Comparison of ENCODE assay signal across 27 cellular contexts in the genomic region with DNA sequence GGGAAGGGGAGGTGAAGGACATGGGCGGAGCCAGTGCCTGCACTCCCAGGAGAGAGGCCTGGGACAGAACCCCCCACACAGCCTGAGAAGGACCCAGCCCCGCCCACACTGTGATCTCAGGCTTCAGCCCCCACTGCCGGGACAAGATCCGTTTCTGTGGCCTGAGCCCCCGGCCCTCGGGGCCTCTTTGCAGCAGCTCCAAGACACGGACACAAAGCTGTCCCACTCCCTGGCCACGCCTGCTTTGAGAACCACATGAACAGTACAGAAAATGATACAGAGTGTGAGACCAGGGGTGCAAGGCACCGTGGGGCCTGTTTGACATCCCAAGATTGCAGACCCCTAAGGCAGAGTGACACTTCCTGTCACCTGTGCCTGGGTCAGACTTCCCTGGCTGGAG.
"Had no signal": no experiment of that assay in that cellular context is flagged by ENCODE, and none has a peak within 500 bp of the region (broad histone marks: within the 10 kb centered on the region; RNA-seq: fewer than 3 reads in every experiment).

No MANE protein-coding gene starts in this region.

- DNase-seq: activated CD4-positive, alpha-beta memory T cell treated with anti-CD3 and anti-CD28 coated beads for 36 hours; activated CD4-positive, alpha-beta T cell treated with anti-CD3 and anti-CD28 coated beads, Interleukin-2, amount 10 ng/mL, durations not matched to agents 24 days and 14 days; activated CD4-positive, CD25-positive, alpha-beta regulatory T cell treated with anti-CD3 and anti-CD28 coated beads, Interleukin-2, amount 50 U/mL, for 72 hours; activated CD8-positive, alpha-beta memory T cell treated with anti-CD3 and anti-CD28 coated beads, Interleukin-2, amount 50 U/mL, for 48 hours; activated T-cell treated with anti-CD3 and anti-CD28 coated beads, Interleukin-2, amount 50 U/mL, for 24 hours; cortex of kidney; effector memory CD8-positive, alpha-beta T cell; erythroblast; gastrocnemius medialis; glutamatergic neuron; kidney; mucosa of descending colon; retina; stimulated activated CD4-positive, alpha-beta T cell treated with anti-CD3 and anti-CD28 coated beads, Interleukin-2, amount 100 ng/mL, for 48 hours; T-helper 2 cell had no signal

- H3K36me3 Mint-ChIP-seq: activated CD4-positive, alpha-beta memory T cell treated with anti-CD3 and anti-CD28 coated beads for 36 hours; activated naive CD8-positive, alpha-beta T cell; brain; memory B cell; natural killer cell treated with Interleukin-12 subunit alpha and Interleukin-12 subunit beta and Interleukin-15 and Interleukin-18, amount 100 ng/mL, for 72 hours; type B pancreatic cell had no signal

- H3K9me3 Mint-ChIP-seq: activated CD4-positive, alpha-beta memory T cell treated with anti-CD3 and anti-CD28 coated beads for 36 hours; activated CD4-positive, alpha-beta T cell treated with anti-CD3 and anti-CD28 coated beads, Interleukin-2, amount 10 ng/mL, durations not matched to agents 24 days and 14 days; activated T-cell treated with anti-CD3 and anti-CD28 coated beads, Interleukin-2, amount 50 U/mL, for 24 hours; effector memory CD8-positive, alpha-beta T cell; natural killer cell treated with Interleukin-12 subunit alpha and Interleukin-12 subunit beta and Interleukin-15 and Interleukin-18, amount 100 ng/mL, for 72 hours; stimulated activated naive CD8-positive, alpha-beta T cell treated with anti-CD3 and anti-CD28 coated beads, Interleukin-15, Interleukin-2, amounts not matched to agents 100 ng/mL and 50 ng/mL, for 24 hours; type B pancreatic cell had no signal

- ATAC-seq: effector memory CD8-positive, alpha-beta T cell; gastrocnemius medialis; mucosa of descending colon; natural killer cell treated with Interleukin-12 subunit alpha and Interleukin-12 subunit beta and Interleukin-15 and Interleukin-18, amount 100 ng/mL, for 72 hours had no signal

- H3K27me3 Mint-ChIP-seq: activated CD4-positive, alpha-beta T cell treated with anti-CD3 and anti-CD28 coated beads, Interleukin-2, amount 10 ng/mL, durations not matched to agents 24 days and 14 days had no signal

- H3K4me2 ChIP-seq: hepatocyte had no signal

- H2AFZ ChIP-seq: hepatocyte had no signal

- H3K4me3 Mint-ChIP-seq: activated CD4-positive, alpha-beta memory T cell treated with anti-CD3 and anti-CD28 coated beads for 36 hours; activated CD4-positive, alpha-beta T cell treated with anti-CD3 and anti-CD28 coated beads, Interleukin-2, amount 10 ng/mL, durations not matched to agents 24 days and 14 days; activated naive CD8-positive, alpha-beta T cell; activated T-cell treated with anti-CD3 and anti-CD28 coated beads, Interleukin-2, amount 50 U/mL, for 24 hours; brain; effector memory CD8-positive, alpha-beta T cell; memory B cell; natural killer cell treated with Interleukin-12 subunit alpha and Interleukin-12 subunit beta and Interleukin-15 and Interleukin-18, amount 100 ng/mL, for 72 hours; stimulated activated naive CD8-positive, alpha-beta T cell treated with anti-CD3 and anti-CD28 coated beads, Interleukin-15, Interleukin-2, amounts not matched to agents 100 ng/mL and 50 ng/mL, for 24 hours; type B pancreatic cell had no signal

- H3K4me1 ChIP-seq: ascending aorta, gastrocnemius medialis, prostate gland, vagina had no signal

- H3K27me3 ChIP-seq: ascending aorta, cardiac muscle cell, hepatocyte, vagina had no signal

- H3K9me3 ChIP-seq: ascending aorta, gastrocnemius medialis, mucosa of descending colon, neutrophil, prostate gland, vagina had no signal

- H3K27ac Mint-ChIP-seq: activated CD4-positive, alpha-beta memory T cell treated with anti-CD3 and anti-CD28 coated beads for 36 hours; activated CD4-positive, alpha-beta T cell treated with anti-CD3 and anti-CD28 coated beads, Interleukin-2, amount 10 ng/mL, durations not matched to agents 24 days and 14 days; activated naive CD8-positive, alpha-beta T cell; activated T-cell treated with anti-CD3 and anti-CD28 coated beads, Interleukin-2, amount 50 U/mL, for 24 hours; effector memory CD8-positive, alpha-beta T cell; memory B cell; natural killer cell treated with Interleukin-12 subunit alpha and Interleukin-12 subunit beta and Interleukin-15 and Interleukin-18, amount 100 ng/mL, for 72 hours; stimulated activated naive CD8-positive, alpha-beta T cell treated with anti-CD3 and anti-CD28 coated beads, Interleukin-15, Interleukin-2, amounts not matched to agents 100 ng/mL and 50 ng/mL, for 24 hours; type B pancreatic cell had no signal

- H3K4me3 ChIP-seq: ascending aorta, cardiac muscle cell, gastrocnemius medialis, hepatocyte, mucosa of descending colon, prostate gland, vagina had no signal

- H3K36me3 ChIP-seq: ascending aorta, cardiac muscle cell, gastrocnemius medialis, neutrophil, prostate gland, vagina had no signal

- H3K4me1 Mint-ChIP-seq: activated CD4-positive, alpha-beta T cell treated with anti-CD3 and anti-CD28 coated beads, Interleukin-2, amount 10 ng/mL, durations not matched to agents 24 days and 14 days; memory B cell had no signal

- H3K27ac ChIP-seq: ascending aorta, cardiac muscle cell, gastrocnemius medialis, hepatocyte, neutrophil, prostate gland, vagina had no signal
